ENCODE assay signal across 1 cellular context in genomic region chr2:147469471-147469870, GRCh38.
TF ChIP-seq lines count a peak whose summit lies in the region.

No MANE protein-coding gene starts in this region.

TF ChIP-seq in GM23338, 12 proteins besides CTCF, POLR2A, EP300 and RAD21 (continued from another document):
- no peak for TF ChIP-seq REST (IDR thresholded peaks at IDR 0.05; ENCODE audit: unreplicated experiment)
- TF ChIP-seq POLR2AphosphoS5 (IDR thresholded peaks at IDR 0.05; ENCODE audit: low read depth): no peak
- TF ChIP-seq ZNF331 (CRISPR knock-in tag; IDR thresholded peaks at IDR 0.05; ENCODE audit: low read depth): no peak
- peak; percentile 84; the same call in 1 of the 2 replicates for TF ChIP-seq NANOG (IDR thresholded peaks at IDR 0.05; ENCODE audit: borderline replicate concordance)
